In the genomic region with DNA sequence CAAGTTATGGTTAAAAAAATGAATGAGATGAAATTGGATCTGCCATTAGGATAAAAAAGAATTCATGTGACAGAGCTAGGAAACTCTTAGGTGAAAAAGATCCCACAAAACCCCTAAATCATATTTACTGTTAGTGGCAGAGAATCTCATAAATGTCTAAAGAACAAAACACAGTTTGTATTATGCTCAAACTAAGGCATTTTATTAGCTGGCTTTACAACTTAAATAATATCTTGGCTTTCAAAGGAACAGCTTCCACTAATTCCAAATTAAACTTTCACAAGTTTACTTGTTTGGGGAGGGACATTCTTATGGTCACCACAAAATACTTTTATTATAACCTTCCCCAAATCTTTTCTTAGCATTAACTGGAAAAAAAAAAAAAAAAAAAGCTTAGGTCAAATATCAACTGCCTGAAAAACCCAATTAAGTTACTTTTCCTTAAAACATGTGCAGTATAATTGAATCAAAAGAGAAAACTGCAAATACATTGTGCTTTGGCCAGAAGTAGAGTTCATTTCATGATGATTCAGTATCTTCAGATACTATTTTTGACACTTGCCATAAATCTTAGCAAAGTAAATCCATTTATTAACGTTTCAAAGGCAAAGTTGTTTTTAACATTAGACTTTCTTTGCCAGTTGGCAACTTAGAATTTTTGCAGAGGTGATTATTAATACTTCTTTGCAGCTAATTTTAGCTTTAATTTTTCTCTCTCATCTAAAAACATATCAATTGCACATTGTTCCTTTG, we compare ENCODE assay signal across 1 cellular context.
TF ChIP-seq lines count a peak whose summit lies in the region.

No MANE protein-coding gene starts in this region.

TF ChIP-seq in GM12878, 131 proteins besides CTCF, POLR2A, EP300 and RAD21:
- TF ChIP-seq STAT3 (IDR thresholded peaks at IDR 0.05; ENCODE audit: low read depth, low read length) (no peak), ZBED1 (IDR thresholded peaks at IDR 0.05; ENCODE audit: borderline replicate concordance) (no peak), MYC (IDR thresholded peaks at IDR 0.05; ENCODE audit: insufficient read depth, insufficient read length, insufficient replicate concordance, low read length, severe bottlenecking) (no peak), POU2F2 (IDR thresholded peaks at IDR 0.05; ENCODE audit: borderline replicate concordance, low read depth, low read length) (no peak), JUNB (IDR thresholded peaks at IDR 0.05) (no peak), RUNX3 (IDR thresholded peaks at IDR 0.05; ENCODE audit: low read length) (no peak), PAX8 (IDR thresholded peaks at IDR 0.05) (no peak), SIN3A (IDR thresholded peaks at IDR 0.05; ENCODE audit: low read depth, low read length) (no peak), ZSCAN29 (IDR thresholded peaks at IDR 0.05) (no peak), NFXL1 (IDR thresholded peaks at IDR 0.05; ENCODE audit: borderline replicate concordance) (no peak)
- TF ChIP-seq, protein P1, sequence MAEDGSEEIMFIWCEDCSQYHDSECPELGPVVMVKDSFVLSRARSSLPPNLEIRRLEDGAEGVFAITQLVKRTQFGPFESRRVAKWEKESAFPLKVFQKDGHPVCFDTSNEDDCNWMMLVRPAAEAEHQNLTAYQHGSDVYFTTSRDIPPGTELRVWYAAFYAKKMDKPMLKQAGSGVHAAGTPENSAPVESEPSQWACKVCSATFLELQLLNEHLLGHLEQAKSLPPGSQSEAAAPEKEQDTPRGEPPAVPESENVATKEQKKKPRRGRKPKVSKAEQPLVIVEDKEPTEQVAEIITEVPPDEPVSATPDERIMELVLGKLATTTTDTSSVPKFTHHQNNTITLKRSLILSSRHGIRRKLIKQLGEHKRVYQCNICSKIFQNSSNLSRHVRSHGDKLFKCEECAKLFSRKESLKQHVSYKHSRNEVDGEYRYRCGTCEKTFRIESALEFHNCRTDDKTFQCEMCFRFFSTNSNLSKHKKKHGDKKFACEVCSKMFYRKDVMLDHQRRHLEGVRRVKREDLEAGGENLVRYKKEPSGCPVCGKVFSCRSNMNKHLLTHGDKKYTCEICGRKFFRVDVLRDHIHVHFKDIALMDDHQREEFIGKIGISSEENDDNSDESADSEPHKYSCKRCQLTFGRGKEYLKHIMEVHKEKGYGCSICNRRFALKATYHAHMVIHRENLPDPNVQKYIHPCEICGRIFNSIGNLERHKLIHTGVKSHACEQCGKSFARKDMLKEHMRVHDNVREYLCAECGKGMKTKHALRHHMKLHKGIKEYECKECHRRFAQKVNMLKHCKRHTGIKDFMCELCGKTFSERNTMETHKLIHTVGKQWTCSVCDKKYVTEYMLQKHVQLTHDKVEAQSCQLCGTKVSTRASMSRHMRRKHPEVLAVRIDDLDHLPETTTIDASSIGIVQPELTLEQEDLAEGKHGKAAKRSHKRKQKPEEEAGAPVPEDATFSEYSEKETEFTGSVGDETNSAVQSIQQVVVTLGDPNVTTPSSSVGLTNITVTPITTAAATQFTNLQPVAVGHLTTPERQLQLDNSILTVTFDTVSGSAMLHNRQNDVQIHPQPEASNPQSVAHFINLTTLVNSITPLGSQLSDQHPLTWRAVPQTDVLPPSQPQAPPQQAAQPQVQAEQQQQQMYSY (CRISPR knock-in tag; IDR thresholded peaks at IDR 0.05): no peak
